ENCODE assay signal across 16 cellular contexts in genomic region chr6:43226192-43226851, GRCh38. TPM values are rescaled to one million over a fixed set of nuclear protein-coding genes. Genes with fewer than 3 reads are reported as not detected.
DNase-seq lines count a peak whose midpoint lies in the region; ATAC-seq, FAIRE-seq and TF ChIP-seq lines count a peak whose summit lies in the region.
"Had no signal": no experiment of that assay in that cellular context is flagged by ENCODE, and none has a peak within 500 bp of the region (broad histone marks: within the 10 kb centered on the region; RNA-seq: fewer than 3 reads in every experiment).

No MANE protein-coding gene starts in this region.

- TF ChIP-seq CTCF in SU-DHL-6 (IDR thresholded peaks at IDR 0.05; ENCODE audit: insufficient read depth, low read length, poor library complexity, severe bottlenecking) (no peak), K562 (IDR thresholded peaks at IDR 0.05 in 2 of 3, conservative IDR thresholded peaks at IDR 0.05 in 1 of 3; ENCODE audit: insufficient read depth in 2 of 3, low read depth in 1 of 3, low read length in 3 of 3) (no peak)

- H3K27me3 ChIP-seq in SU-DHL-6 (ENCODE audit: low read length) (no peaks in the 10 kb centered on the region), K562 (ENCODE audit: control insufficient read depth in 2 of 2, insufficient read depth in 2 of 2, low read length in 2 of 2) (no peaks in the 10 kb centered on the region)
- H3K27me3 ChIP-seq: pancreas had no signal

- H3K27ac Mint-ChIP-seq in activated naive CD4-positive, alpha-beta T cell treated with anti-CD3 and anti-CD28 coated beads, Interleukin-2, amount 50 U/mL, for 24 hours, result peak overlapping the region; percentile 91
- peak overlapping the region; percentile 98 for H3K27ac Mint-ChIP-seq in stimulated activated naive B cell treated with anti-CD40 and anti-IgM and Interleukin-4, amounts not matched to agents 10 μg/mL and 1 μg/mL and 100 μg/mL, for 72 hours

- no peaks in the 10 kb centered on the region for H3K9me3 Mint-ChIP-seq in activated naive CD4-positive, alpha-beta T cell treated with anti-CD3 and anti-CD28 coated beads, Interleukin-2, amount 50 U/mL, for 24 hours
- H3K9me3 Mint-ChIP-seq in stimulated activated naive B cell treated with anti-CD40 and anti-IgM and Interleukin-4, amounts not matched to agents 10 μg/mL and 1 μg/mL and 100 μg/mL, for 72 hours, result peaks cover 0 to 2% of the 10 kb centered on the region in 2 donors

- peak overlapping the region; percentile 79 for H3K4me3 Mint-ChIP-seq in activated naive CD4-positive, alpha-beta T cell treated with anti-CD3 and anti-CD28 coated beads, Interleukin-2, amount 50 U/mL, for 24 hours
- peak overlapping the region; percentile 29 to 50 for H3K4me3 Mint-ChIP-seq in stimulated activated naive B cell treated with anti-CD40 and anti-IgM and Interleukin-4, amounts not matched to agents 10 μg/mL and 1 μg/mL and 100 μg/mL, for 72 hours

- ATAC-seq in K562 (no peak), HG03442 (IDR thresholded peaks at IDR 0.05; ENCODE audit: unreplicated experiment) (no peak), HG02588 (IDR thresholded peaks at IDR 0.05; ENCODE audit: unreplicated experiment) (no peak)
- no peak for ATAC-seq in stimulated activated naive B cell treated with anti-CD40 and anti-IgM and Interleukin-4, amounts not matched to agents 10 μg/mL and 1 μg/mL and 100 μg/mL, for 72 hours (replicated peaks)
- ATAC-seq: esophagus mucosa, pancreas had no signal

- H3K4me2 ChIP-seq in SU-DHL-6 (ENCODE audit: low read depth, low read length, poor library complexity, severe bottlenecking), result no peak overlapping the region
- H3K4me2 ChIP-seq in K562 (ENCODE audit: insufficient read depth, low read length), result no peak overlapping the region; the same call in 1 of the 2 replicates
- H3K4me2 ChIP-seq: smooth muscle cell had no signal

- TF ChIP-seq POLR2A in K562 (conservative IDR thresholded peaks at IDR 0.05), result no peak; the same call in 1 of the 2 replicates

- CTCF ChIA-PET in K562 (lab: Yijun Ruan, JAX; ENCODE audit: low intra/inter-chr PET ratio), result no interaction called here

- no peak for TF ChIP-seq EP300 in K562 (IDR thresholded peaks at IDR 0.05; ENCODE audit: low read length)

- no peak for TF ChIP-seq RAD21 in K562 (CRISPR knock-in tag; conservative IDR thresholded peaks at IDR 0.05 in 1 of 2, IDR thresholded peaks at IDR 0.05 in 1 of 2)

- H3K9ac ChIP-seq in SU-DHL-6 (ENCODE audit: low read length) (no peak overlapping the region), K562 (ENCODE audit: insufficient read depth in 1 of 2, low read depth in 2 of 2, low read length in 2 of 2) (peak overlapping the region in 1 of 2 experiments; percentile 81; a peak in 2 of 4 replicates)

- intact Hi-C loops in K562 (cut with micrococcal nuclease), result no loop called here

- WGBS in K562 (ENCODE audit: insufficient coverage, low coverage, missing lambda C conversion rate), result 61% methylated on average over 11 of the region's 11 CpGs

- peaks cover 17 to 42% of the 10 kb centered on the region in 2 experiments; a peak in 4 of 5 replicates for H3K4me1 ChIP-seq in K562 (replicated peaks in 1 of 2; ENCODE audit: control insufficient read depth in 2 of 2, insufficient read depth in 2 of 2, low read length in 2 of 2)

- no peaks in the 10 kb centered on the region for H4K20me1 ChIP-seq in SU-DHL-6 (ENCODE audit: low read depth, low read length)
- no peaks in the 10 kb centered on the region for H4K20me1 ChIP-seq in K562 (replicated peaks; ENCODE audit: control insufficient read depth, insufficient read depth, low read length)

- H3K36me3 Mint-ChIP-seq in activated naive CD4-positive, alpha-beta T cell treated with anti-CD3 and anti-CD28 coated beads, Interleukin-2, amount 50 U/mL, for 24 hours, result peaks cover 6% of the 10 kb centered on the region
- peaks cover 31 to 54% of the 10 kb centered on the region in 2 donors for H3K36me3 Mint-ChIP-seq in stimulated activated naive B cell treated with anti-CD40 and anti-IgM and Interleukin-4, amounts not matched to agents 10 μg/mL and 1 μg/mL and 100 μg/mL, for 72 hours

- POLR2A ChIA-PET in K562 (lab: Yijun Ruan, JAX), result interaction anchor here (0.5 to 11.2 kb wide), 2 partner anchors 10 to 299 kb away, joined by 3 to 118 read pairs; no protein-coding TSS in a partner anchor

- peak; percentile 73 for FAIRE-seq in K562 (lab: Jason Lieb, UNC)
- FAIRE-seq: pancreas had no signal

- H3K36me3 ChIP-seq in SU-DHL-6 (ENCODE audit: low read length) (peaks cover 4% of the 10 kb centered on the region), K562 (ENCODE audit: control insufficient read depth, insufficient read depth, low read length) (peaks cover 38% of the 10 kb centered on the region; the same call in 2 of the 3 replicates)
- H3K36me3 ChIP-seq: pancreas had no signal

- no peaks in the 10 kb centered on the region for H3K27me3 Mint-ChIP-seq in activated naive CD4-positive, alpha-beta T cell treated with anti-CD3 and anti-CD28 coated beads, Interleukin-2, amount 50 U/mL, for 24 hours
- H3K27me3 Mint-ChIP-seq in stimulated activated naive B cell treated with anti-CD40 and anti-IgM and Interleukin-4, amounts not matched to agents 10 μg/mL and 1 μg/mL and 100 μg/mL, for 72 hours, result peaks cover 2 to 3% of the 10 kb centered on the region in 2 donors

- no peaks in the 10 kb centered on the region for H3K9me2 ChIP-seq in SU-DHL-6 (replicated peaks; ENCODE audit: insufficient read depth, low read length)

- H3K9me3 ChIP-seq in SU-DHL-6 (ENCODE audit: insufficient read depth, low read length) (no peaks in the 10 kb centered on the region), K562 (replicated peaks; ENCODE audit: control insufficient read depth, insufficient read depth, low read depth, low read length) (no peaks in the 10 kb centered on the region)
- H3K9me3 ChIP-seq: pancreas had no signal

- peak overlapping the region; percentile 89 for H3K27ac ChIP-seq in SU-DHL-6 (ENCODE audit: low read depth, low read length)
- no peak overlapping the region for H3K27ac ChIP-seq in K562 (ENCODE audit: extremely low read depth, low read depth, low read length)
- H3K27ac ChIP-seq: pancreas had no signal

- peaks cover 18% of the 10 kb centered on the region for H3K79me2 ChIP-seq in SU-DHL-6 (ENCODE audit: insufficient read depth, low read length)
- H3K79me2 ChIP-seq in K562 (ENCODE audit: control insufficient read depth, insufficient read depth, low read length), result peaks cover 27% of the 10 kb centered on the region

- peaks cover 33% of the 10 kb centered on the region for H3F3A ChIP-seq in SU-DHL-6 (ENCODE audit: insufficient read depth)

- BruUV-seq in K562 (replicated peaks; lab: Mats Ljungman, UMichigan), result no TSS peak

- H3K4me3 ChIP-seq in SU-DHL-6 (ENCODE audit: insufficient read depth, low read length, poor library complexity, severe bottlenecking) (no peak overlapping the region), K562 (no peak overlapping the region)
- H3K4me3 ChIP-seq: pancreas, smooth muscle cell had no signal

- in situ Hi-C loops in K562 (cut with MboI), result no loop called here

- no peak for DNase-seq in activated naive CD4-positive, alpha-beta T cell treated with anti-CD3 and anti-CD28 coated beads, Interleukin-2, amount 50 U/mL, for 16 hours
- DNase-seq in K562 (ENCODE audit: extremely low read depth in 1 of 4, low spot score in 3 of 4), result peak in 1 of 4 experiments; percentile 66
- DNase-seq in stimulated activated naive B cell treated with anti-CD40 and anti-IgM and Interleukin-4, amounts not matched to agents 10 μg/mL and 1 μg/mL and 100 μg/mL, for 72 hours, result no peak
- no peak for DNase-seq in NCI-H187 treated with DMSO at 0.1 percent for 48 hours (lab: John Stamatoyannopoulos, UW)
- DNase-seq: cortex of kidney, KG1, NCI-H1436 treated with DMSO at 0.1 percent for 48 hours, pancreas had no signal

- no peaks in the 10 kb centered on the region for H3K9me1 ChIP-seq in K562 (ENCODE audit: control insufficient read depth, insufficient read depth, low read length)

- H2AFZ ChIP-seq in SU-DHL-6 (ENCODE audit: low read depth, low read length, severe bottlenecking) (no peak overlapping the region), K562 (ENCODE audit: low read depth, low read length) (no peak overlapping the region)

- H3K4me1 Mint-ChIP-seq in activated naive CD4-positive, alpha-beta T cell treated with anti-CD3 and anti-CD28 coated beads, Interleukin-2, amount 50 U/mL, for 24 hours, result peaks cover 65% of the 10 kb centered on the region
- peaks cover 52 to 73% of the 10 kb centered on the region in 2 donors for H3K4me1 Mint-ChIP-seq in stimulated activated naive B cell treated with anti-CD40 and anti-IgM and Interleukin-4, amounts not matched to agents 10 μg/mL and 1 μg/mL and 100 μg/mL, for 72 hours

RNA-seq across cellular contexts. Expression of gene DNPH1, which starts 3.0 kb away (rescaled TPM):
- 41.0 and 115 TPM in 2 replicates for total RNA-seq in K562 (2011; cell fraction: chromatin; rRNA removed; ENCODE audit: low replicate concordance)
- total RNA-seq in K562 (2011; cell fraction: nucleolus; rRNA removed), result 111 and 120 TPM in 2 replicates
- total RNA-seq in K562 (2011; cell fraction: nucleoplasm; rRNA removed), result 76.8 and 84.6 TPM in 2 replicates
- total RNA-seq in K562 (2014; rRNA removed) (237 and 302 TPM in 2 replicates), K562 (2014; rRNA removed; fragmentation: Illumina TruSeq; extraction: Trizol) (25.7 and 32.4 TPM in 2 replicates), K562 (2015; rRNA removed; fragmentation: Illumina TruSeq; extraction: Trizol) (67.7 and 68.7 TPM in 2 replicates), K562 (2021) (127 and 140 TPM in 2 replicates)
- polyA plus RNA-seq in K562 (2011; rRNA removed) (136 and 161 TPM in 2 replicates), K562 (2014; fragmentation: Illumina TruSeq; extraction: Trizol) (48.8 and 72.3 TPM in 2 replicates), K562 (2014; fragmentation: Nextera tagmentation; extraction: Ambion mirVana) (10 to 100 TPM in 1 of 2 experiments, 1 to 10 TPM in 1; 7.3 to 13.9 TPM), K562 (2014; rRNA removed) (300 and 346 TPM in 2 replicates)
- 293 and 491 TPM in 2 replicates for polyA plus RNA-seq in K562 (2011; cell fraction: cytosol; rRNA removed)
- polyA plus RNA-seq in K562 (2011; cell fraction: nucleus; rRNA removed), result 149 and 187 TPM in 2 replicates
- 197 and 211 TPM in 2 replicates for polyA plus RNA-seq in K562 (2012)
- 23.2 and 30.5 TPM in 2 replicates for polyA minus RNA-seq in K562 (2011; rRNA and poly(A)+ RNA removed)
- 26.2 and 27.7 TPM in 2 replicates for polyA minus RNA-seq in K562 (2011; cell fraction: cytosol; rRNA and poly(A)+ RNA removed)
- 26.3 and 34.4 TPM in 2 replicates for polyA minus RNA-seq in K562 (2011; cell fraction: nucleus; rRNA and poly(A)+ RNA removed)

RNA-seq across cellular contexts. Expression of gene TTBK1, which starts 17.0 kb away (rescaled TPM):
- 0.07 TPM in 1 of 2 replicates, not detected in the other for total RNA-seq in K562 (2011; cell fraction: chromatin; rRNA removed; ENCODE audit: low replicate concordance)
- total RNA-seq in K562 (2011; cell fraction: nucleolus; rRNA removed), result under 0.01 TPM in 1 of 2 replicates, not detected in the other
- 0.07 TPM in 1 of 2 replicates, not detected in the other for total RNA-seq in K562 (2011; cell fraction: nucleoplasm; rRNA removed)
- total RNA-seq in K562 (2014; rRNA removed) (not detected in 2 replicates), K562 (2014; rRNA removed; fragmentation: Illumina TruSeq; extraction: Trizol) (not detected in 2 replicates), K562 (2015; rRNA removed; fragmentation: Illumina TruSeq; extraction: Trizol) (not detected in 2 replicates), K562 (2021) (not detected in 2 replicates)
- polyA plus RNA-seq in K562 (2011; rRNA removed) (not detected in 2 replicates), K562 (2014; fragmentation: Illumina TruSeq; extraction: Trizol) (not detected in 2 replicates), K562 (2014; fragmentation: Nextera tagmentation; extraction: Ambion mirVana) (not detected), K562 (2014; rRNA removed) (not detected in 2 replicates)
- not detected in 2 replicates for polyA plus RNA-seq in K562 (2011; cell fraction: cytosol; rRNA removed)
- not detected in 2 replicates for polyA plus RNA-seq in K562 (2011; cell fraction: nucleus; rRNA removed)
- polyA plus RNA-seq in K562 (2012), result 0.01 TPM in 1 of 2 replicates, not detected in the other
- not detected in 2 replicates for polyA minus RNA-seq in K562 (2011; rRNA and poly(A)+ RNA removed)
- not detected in 2 replicates for polyA minus RNA-seq in K562 (2011; cell fraction: cytosol; rRNA and poly(A)+ RNA removed)
- polyA minus RNA-seq in K562 (2011; cell fraction: nucleus; rRNA and poly(A)+ RNA removed), result under 0.01 TPM in 1 of 2 replicates, not detected in the other
- total RNA-seq: esophagus mucosa, NCI-H460, smooth muscle cell had no signal
- polyA plus RNA-seq: aorta, smooth muscle cell had no signal

RNA-seq across cellular contexts. Expression of gene CUL9, which starts 44.3 kb away (rescaled TPM):
- total RNA-seq in K562 (2011; cell fraction: chromatin; rRNA removed; ENCODE audit: low replicate concordance), result 74.5 and 153 TPM in 2 replicates
- total RNA-seq in K562 (2011; cell fraction: nucleolus; rRNA removed), result 62.1 and 70.9 TPM in 2 replicates
- 62.3 and 69.4 TPM in 2 replicates for total RNA-seq in K562 (2011; cell fraction: nucleoplasm; rRNA removed)
- total RNA-seq in K562 (2014; rRNA removed) (6.5 and 8.6 TPM in 2 replicates), K562 (2014; rRNA removed; fragmentation: Illumina TruSeq; extraction: Trizol) (4.1 and 5.8 TPM in 2 replicates), K562 (2015; rRNA removed; fragmentation: Illumina TruSeq; extraction: Trizol) (7.4 and 7.5 TPM in 2 replicates), K562 (2021) (10.0 and 13.4 TPM in 2 replicates)
- polyA plus RNA-seq in K562 (2011; rRNA removed) (7.0 and 13.5 TPM in 2 replicates), K562 (2014; fragmentation: Illumina TruSeq; extraction: Trizol) (6.2 and 6.6 TPM in 2 replicates), K562 (2014; fragmentation: Nextera tagmentation; extraction: Ambion mirVana) (under 1 TPM; 0.50 to 0.51 TPM), K562 (2014; rRNA removed) (9.7 and 20.7 TPM in 2 replicates)
- polyA plus RNA-seq in K562 (2011; cell fraction: cytosol; rRNA removed), result 5.8 and 6.2 TPM in 2 replicates
- 82.8 and 102 TPM in 2 replicates for polyA plus RNA-seq in K562 (2011; cell fraction: nucleus; rRNA removed)
- polyA plus RNA-seq in K562 (2012), result 10.1 and 29.2 TPM in 2 replicates
- polyA minus RNA-seq in K562 (2011; rRNA and poly(A)+ RNA removed), result 7.7 and 10.8 TPM in 2 replicates
- 3.4 and 6.3 TPM in 2 replicates for polyA minus RNA-seq in K562 (2011; cell fraction: cytosol; rRNA and poly(A)+ RNA removed)
- polyA minus RNA-seq in K562 (2011; cell fraction: nucleus; rRNA and poly(A)+ RNA removed), result 18.6 and 30.8 TPM in 2 replicates

RNA-seq across cellular contexts. Expression of gene SRF, which starts 55.3 kb away (rescaled TPM):
- 13.7 and 28.2 TPM in 2 replicates for total RNA-seq in K562 (2011; cell fraction: chromatin; rRNA removed; ENCODE audit: low replicate concordance)
- total RNA-seq in K562 (2011; cell fraction: nucleolus; rRNA removed), result 20.1 and 23.2 TPM in 2 replicates
- 23.9 and 30.5 TPM in 2 replicates for total RNA-seq in K562 (2011; cell fraction: nucleoplasm; rRNA removed)
- total RNA-seq in K562 (2014; rRNA removed) (24.6 and 31.5 TPM in 2 replicates), K562 (2014; rRNA removed; fragmentation: Illumina TruSeq; extraction: Trizol) (11.1 and 12.6 TPM in 2 replicates), K562 (2015; rRNA removed; fragmentation: Illumina TruSeq; extraction: Trizol) (19.4 and 20.1 TPM in 2 replicates), K562 (2021) (32.7 and 37.0 TPM in 2 replicates)
- polyA plus RNA-seq in K562 (2011; rRNA removed) (25.3 and 29.5 TPM in 2 replicates), K562 (2014; fragmentation: Illumina TruSeq; extraction: Trizol) (29.8 and 35.8 TPM in 2 replicates), K562 (2014; fragmentation: Nextera tagmentation; extraction: Ambion mirVana) (1 to 10 TPM; 2.5 to 2.8 TPM), K562 (2014; rRNA removed) (28.4 and 32.2 TPM in 2 replicates)
- 39.3 and 67.9 TPM in 2 replicates for polyA plus RNA-seq in K562 (2011; cell fraction: cytosol; rRNA removed)
- polyA plus RNA-seq in K562 (2011; cell fraction: nucleus; rRNA removed), result 41.4 and 58.3 TPM in 2 replicates
- 35.4 TPM in 2 replicates for polyA plus RNA-seq in K562 (2012)
- polyA minus RNA-seq in K562 (2011; rRNA and poly(A)+ RNA removed), result 16.6 and 31.6 TPM in 2 replicates
- polyA minus RNA-seq in K562 (2011; cell fraction: cytosol; rRNA and poly(A)+ RNA removed), result 23.6 and 23.7 TPM in 2 replicates
- polyA minus RNA-seq in K562 (2011; cell fraction: nucleus; rRNA and poly(A)+ RNA removed), result 11.4 and 14.8 TPM in 2 replicates
